Comparison of ENCODE assay signal across 8 cellular contexts in the genomic region with DNA sequence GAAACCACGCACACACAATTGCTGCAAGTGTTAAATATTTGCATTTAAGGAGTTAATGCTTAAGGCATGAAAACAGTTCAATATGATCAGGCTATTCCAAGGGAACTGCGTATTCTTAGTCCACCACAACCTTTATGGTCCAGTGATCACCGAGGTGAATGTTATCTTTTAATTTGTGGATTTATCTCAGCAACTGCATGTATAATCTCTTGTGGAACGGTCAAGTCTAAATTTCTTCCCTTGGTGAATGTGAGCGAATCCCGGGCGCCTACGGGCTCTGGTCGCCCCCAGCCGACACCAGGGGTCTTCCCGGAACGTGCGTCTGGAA. TPM values are rescaled to one million over a fixed set of nuclear protein-coding genes. Genes with fewer than 3 reads are reported as not detected.
DNase-seq lines count a peak whose midpoint lies in the region; ATAC-seq and TF ChIP-seq lines count a peak whose summit lies in the region.

No MANE protein-coding gene starts in this region.

- H3K27me3 ChIP-seq in mesenchymal stem cell (ENCODE audit: control insufficient read depth in 1 of 2, insufficient read depth in 1 of 2, low read length in 2 of 2) (no peaks in the 10 kb centered on the region), upper lobe of left lung (no peaks in the 10 kb centered on the region)

- H3K27ac ChIP-seq in mesenchymal stem cell (ENCODE audit: low read length, poor library complexity, severe bottlenecking) (peak overlapping the region; percentile 38), upper lobe of left lung (peak overlapping the region in 3 of 4 donors; percentile 39 to 54 (median 42))

- H3K4me2 ChIP-seq in mesenchymal stem cell (ENCODE audit: low read length, poor library complexity, severe bottlenecking): peak overlapping the region; percentile 100

- no peaks in the 10 kb centered on the region for H3K9me3 Mint-ChIP-seq in activated naive CD4-positive, alpha-beta T cell treated with anti-CD3 and anti-CD28 coated beads, Interleukin-2, amount 50 U/mL, for 24 hours
- no peaks in the 10 kb centered on the region for H3K9me3 Mint-ChIP-seq in brain

- H3K9ac ChIP-seq in mesenchymal stem cell (ENCODE audit: low read length): peak overlapping the region; percentile 94

- no peaks in the 10 kb centered on the region for H3K27me3 Mint-ChIP-seq in activated naive CD4-positive, alpha-beta T cell treated with anti-CD3 and anti-CD28 coated beads, Interleukin-2, amount 50 U/mL, for 24 hours
- H3K27me3 Mint-ChIP-seq in brain: no peaks in the 10 kb centered on the region

- no peak overlapping the region for H3K27ac Mint-ChIP-seq in activated naive CD4-positive, alpha-beta T cell treated with anti-CD3 and anti-CD28 coated beads, Interleukin-2, amount 50 U/mL, for 24 hours
- peak overlapping the region; percentile 63 to 86 (median 81) for H3K27ac Mint-ChIP-seq in brain

- no peak for TF ChIP-seq POLR2A in upper lobe of left lung (IDR thresholded peaks at IDR 0.05)

- H2BK120ac ChIP-seq in mesenchymal stem cell (ENCODE audit: low read depth, low read length): peak overlapping the region; percentile 19

- H3K4me3 ChIP-seq in mesenchymal stem cell (ENCODE audit: insufficient read depth in 1 of 2, low read depth in 1 of 2, low read length in 2 of 2) (peak overlapping the region; percentile 76 to 86), upper lobe of left lung (peak overlapping the region; percentile 55 to 87 (median 69))

- H4K91ac ChIP-seq in mesenchymal stem cell (ENCODE audit: low read length): no peak overlapping the region

- no peak overlapping the region for H3K14ac ChIP-seq in mesenchymal stem cell (ENCODE audit: low read length in 2 of 2)

- H3K36me3 ChIP-seq in mesenchymal stem cell (ENCODE audit: control insufficient read depth in 1 of 2, insufficient read depth in 2 of 2, low read depth in 1 of 2, low read length in 2 of 2) (peaks cover 3 to 15% of the 10 kb centered on the region in 2 experiments), upper lobe of left lung (peaks cover 0 to 10% (median 0%) of the 10 kb centered on the region in 4 donors)

- H3K36me3 Mint-ChIP-seq in activated naive CD4-positive, alpha-beta T cell treated with anti-CD3 and anti-CD28 coated beads, Interleukin-2, amount 50 U/mL, for 24 hours: no peaks in the 10 kb centered on the region
- H3K36me3 Mint-ChIP-seq in brain: no peaks in the 10 kb centered on the region

- ATAC-seq in upper lobe of left lung (ENCODE audit: low FRiP score in 2 of 2) (no peak), HG03565 (IDR thresholded peaks at IDR 0.05; ENCODE audit: unreplicated experiment) (no peak), HG02623 (IDR thresholded peaks at IDR 0.05; ENCODE audit: unreplicated experiment) (no peak), GM19328 (IDR thresholded peaks at IDR 0.05; ENCODE audit: unreplicated experiment) (no peak)

- peak overlapping the region; percentile 30 for H2AFZ ChIP-seq in mesenchymal stem cell (ENCODE audit: low read depth, low read length)

- H3K4ac ChIP-seq in mesenchymal stem cell (ENCODE audit: low read depth in 1 of 2, low read length in 2 of 2): no peak overlapping the region

- DNase-seq in activated naive CD4-positive, alpha-beta T cell treated with Interleukin-2 at 50 U/mL for 16 hours: no peak
- DNase-seq in mesenchymal stem cell: no peak
- DNase-seq in upper lobe of left lung: no peak

- H2AK5ac ChIP-seq in mesenchymal stem cell (ENCODE audit: low read length, severe bottlenecking): no peak overlapping the region

- 20% methylated on average over 13 of the region's 13 CpGs for WGBS in mesenchymal stem cell
- WGBS in upper lobe of left lung, 2 donors: 5 to 20% methylated on average over 3 to 13 of the region's 13 CpGs

- no peak for TF ChIP-seq EP300 in upper lobe of left lung (IDR thresholded peaks at IDR 0.05)

- TF ChIP-seq CTCF in brain (conservative IDR thresholded peaks at IDR 0.05) (no peak), upper lobe of left lung (IDR thresholded peaks at IDR 0.05) (no peak)

- H3K4me1 ChIP-seq in mesenchymal stem cell (ENCODE audit: control insufficient read depth, insufficient read depth, low read depth, low read length) (peaks cover 7% of the 10 kb centered on the region), upper lobe of left lung (peaks cover 11 to 17% (median 13%) of the 10 kb centered on the region in 4 donors)

- H3K9me3 ChIP-seq in mesenchymal stem cell (ENCODE audit: control insufficient read depth, low read length) (no peaks in the 10 kb centered on the region), upper lobe of left lung (no peaks in the 10 kb centered on the region)

- no peak overlapping the region for H3K23ac ChIP-seq in mesenchymal stem cell (ENCODE audit: low read length in 2 of 2)

- H2BK12ac ChIP-seq in mesenchymal stem cell (ENCODE audit: low read length in 2 of 2): no peak overlapping the region

- peaks cover 5% of the 10 kb centered on the region for H3K4me1 Mint-ChIP-seq in activated naive CD4-positive, alpha-beta T cell treated with anti-CD3 and anti-CD28 coated beads, Interleukin-2, amount 50 U/mL, for 24 hours
- H3K4me1 Mint-ChIP-seq in brain: peaks cover 15% of the 10 kb centered on the region

- H4K8ac ChIP-seq in mesenchymal stem cell (ENCODE audit: low read length): no peak overlapping the region

- H3K79me1 ChIP-seq in mesenchymal stem cell (replicated peaks; ENCODE audit: low read length, poor library complexity, severe bottlenecking): no peaks in the 10 kb centered on the region

- H3K18ac ChIP-seq in mesenchymal stem cell (ENCODE audit: low read depth in 1 of 2, low read length in 2 of 2): peak overlapping the region; percentile 21 to 55

- no peak overlapping the region for H2BK5ac ChIP-seq in mesenchymal stem cell (ENCODE audit: low read depth, low read length, poor library complexity, severe bottlenecking)

- H3K4me3 Mint-ChIP-seq in activated naive CD4-positive, alpha-beta T cell treated with anti-CD3 and anti-CD28 coated beads, Interleukin-2, amount 50 U/mL, for 24 hours: peak overlapping the region; percentile 95
- H3K4me3 Mint-ChIP-seq in brain: peak overlapping the region; percentile 86 to 95 (median 94)

- no peak overlapping the region for H2BK15ac ChIP-seq in mesenchymal stem cell (ENCODE audit: low read depth, poor library complexity, severe bottlenecking)

RNA-seq across cellular contexts. Expression of gene AK7, which starts 1.0 kb away (rescaled TPM):
- 6.9 TPM for polyA plus RNA-seq in brain (ENCODE audit: insufficient read depth, low read depth, low replicate concordance)
- 1.2 TPM for polyA plus RNA-seq in mesenchymal stem cell (2013, experiment 1 of 2)
- polyA plus RNA-seq in mesenchymal stem cell (2013, experiment 2 of 2): 1.2 TPM
- 10 to 100 TPM in 3 of 6 donors, 1 to 10 TPM in 3; 3.9 to 44.9 (median 7.6) TPM for total RNA-seq in upper lobe of left lung

RNA-seq across cellular contexts. Expression of gene GSKIP, which starts 27.6 kb away (rescaled TPM):
- polyA plus RNA-seq in brain (ENCODE audit: insufficient read depth, low read depth, low replicate concordance): 9.8 TPM
- 20.2 TPM for polyA plus RNA-seq in mesenchymal stem cell (2013, experiment 1 of 2)
- 22.0 TPM for polyA plus RNA-seq in mesenchymal stem cell (2013, experiment 2 of 2)
- 10 to 100 TPM in 5 of 6 donors, 1 to 10 TPM in 1; 5.4 to 19.6 (median 14.3) TPM for total RNA-seq in upper lobe of left lung

RNA-seq across cellular contexts. Expression of gene ATG2B, which starts 27.8 kb away (rescaled TPM):
- 7.4 TPM for polyA plus RNA-seq in brain (ENCODE audit: insufficient read depth, low read depth, low replicate concordance)
- 7.2 TPM for polyA plus RNA-seq in mesenchymal stem cell (2013, experiment 1 of 2)
- 7.5 TPM for polyA plus RNA-seq in mesenchymal stem cell (2013, experiment 2 of 2)
- total RNA-seq in upper lobe of left lung: 10 to 100 TPM; 18.1 to 79.6 (median 20.0) TPM
